Comparison of ENCODE assay signal across 24 cellular contexts in the genomic region with DNA sequence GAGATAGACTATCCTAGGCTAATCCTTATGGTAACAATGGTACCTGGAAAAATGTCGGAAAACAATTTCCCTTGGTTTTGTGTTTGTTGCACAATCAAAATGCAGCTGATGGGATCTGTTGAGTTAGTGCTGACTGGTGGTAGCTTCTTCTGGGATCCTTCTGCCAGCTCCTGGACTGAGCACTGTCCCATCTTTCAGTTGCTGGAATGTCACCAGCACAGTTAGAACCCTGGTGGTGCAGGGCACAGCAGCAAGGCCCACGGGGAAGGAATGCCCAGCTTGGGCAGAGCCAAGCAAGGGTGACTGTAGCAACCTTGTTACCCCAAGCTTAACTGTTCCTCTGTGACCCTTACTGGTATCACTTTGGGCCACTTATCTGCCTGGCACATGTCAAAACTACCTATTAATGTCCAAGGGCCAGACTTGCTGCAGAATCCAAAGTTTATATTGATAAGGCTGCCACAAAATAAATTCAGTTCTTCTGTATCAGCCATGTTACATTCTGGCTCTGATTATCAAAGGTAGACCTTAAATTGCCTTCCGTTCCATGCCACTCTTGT. TPM values are rescaled to one million over a fixed set of nuclear protein-coding genes. Genes with fewer than 3 reads are reported as not detected.
DNase-seq lines count a peak whose midpoint lies in the region; ATAC-seq, FAIRE-seq and TF ChIP-seq lines count a peak whose summit lies in the region.
"Had no signal": no experiment of that assay in that cellular context is flagged by ENCODE, and none has a peak within 500 bp of the region (broad histone marks: within the 10 kb centered on the region; RNA-seq: fewer than 3 reads in every experiment).

No MANE protein-coding gene starts in this region.

- no peak overlapping the region for H3K4me3 ChIP-seq in IMR-90 (ENCODE audit: insufficient read depth, low read depth, low read length)
- no peak overlapping the region for H3K4me3 ChIP-seq in HepG2 (replicated peaks in 1 of 3; ENCODE audit: insufficient read depth in 1 of 3, low read depth in 2 of 3, low read length in 3 of 3)
- H3K4me3 ChIP-seq in spleen = no peak overlapping the region
- H3K4me3 ChIP-seq: A549; BLaER1 treated with 17β-estradiol and CSF1 and Interleukin-3, amounts not matched to agents 10 nM and 100 nM had no signal

- H3K9me3 ChIP-seq in IMR-90 (ENCODE audit: control insufficient read depth, insufficient read depth, low read length) = no peaks in the 10 kb centered on the region
- H3K9me3 ChIP-seq in HepG2 (ENCODE audit: low read length) = no peaks in the 10 kb centered on the region
- no peaks in the 10 kb centered on the region for H3K9me3 ChIP-seq in spleen
- H3K9me3 ChIP-seq: A549; BE2C; BLaER1 treated with 17β-estradiol and CSF1 and Interleukin-3, amounts not matched to agents 10 nM and 100 nM had no signal

- no peak for FAIRE-seq in HepG2 (lab: Jason Lieb, UNC)
- FAIRE-seq: A549, GM12891, GM18507, H1 had no signal

- H2AFZ ChIP-seq in IMR-90 (replicated peaks; ENCODE audit: low read length, poor library complexity) = no peak overlapping the region
- no peak overlapping the region for H2AFZ ChIP-seq in HepG2 (ENCODE audit: low read length)

- H4K8ac ChIP-seq in IMR-90 (ENCODE audit: low read depth in 2 of 2, low read length in 2 of 2) = no peak overlapping the region

- H3K23ac ChIP-seq in IMR-90 (ENCODE audit: low read depth, low read length) = no peak overlapping the region

- no peaks in the 10 kb centered on the region for H3K79me2 ChIP-seq in HepG2 (ENCODE audit: insufficient read depth, low read length)

- H2AK9ac ChIP-seq in IMR-90 (replicated peaks; ENCODE audit: low read depth, low read length, poor library complexity) = no peak overlapping the region

- intact Hi-C loops in activated CD4-positive, alpha-beta memory T cell treated with anti-CD3 and anti-CD28 coated beads for 36 hours (cut with micrococcal nuclease) = no loop called here
- intact Hi-C loops in IMR-90 (cut with micrococcal nuclease) = no loop called here
- intact Hi-C loops in HepG2 (cut with micrococcal nuclease; ENCODE audit: unreplicated experiment) = no loop called here
- intact Hi-C loops in spleen (cut with DNase I; ENCODE audit: low total_unique reads) = no loop called here

- no peak overlapping the region for H3K14ac ChIP-seq in IMR-90 (replicated peaks; ENCODE audit: low read depth, low read length)

- DNase-seq in activated CD4-positive, alpha-beta memory T cell treated with anti-CD3 and anti-CD28 coated beads for 36 hours = no peak
- DNase-seq in activated CD4-positive, alpha-beta memory T cell treated with anti-CD3 and anti-CD28 coated beads, Interleukin-2, amount 10 ng/mL, durations not matched to agents 7 days and 5 days = no peak
- DNase-seq in IMR-90 (no peak), HepG2 (ENCODE audit: low spot score) (no peak), NCI-H446 treated with DMSO at 0.1 percent for 48 hours (lab: John Stamatoyannopoulos, UW) (no peak), spleen (no peak)
- DNase-seq: 8988T; ACHN; AML-193; BE2C; Calu3; CD4-positive, alpha-beta memory T cell; COR-L47; DMS53; DMS79 treated with DMSO at 0.1 percent for 48 hours; GF-D8; H7; HCEC 1CT had no signal

- H4K5ac ChIP-seq in IMR-90 (ENCODE audit: low read depth, low read length) = no peak overlapping the region

- H3K4me2 ChIP-seq in IMR-90 (ENCODE audit: low read depth, low read length) (no peak overlapping the region), HepG2 (ENCODE audit: low read depth, low read length) (no peak overlapping the region)
- H3K4me2 ChIP-seq: A549; BLaER1 treated with 17β-estradiol and CSF1 and Interleukin-3, amounts not matched to agents 10 nM and 100 nM had no signal

- no peaks in the 10 kb centered on the region for H3K9me3 Mint-ChIP-seq in activated CD4-positive, alpha-beta memory T cell treated with anti-CD3 and anti-CD28 coated beads for 36 hours
- no peaks in the 10 kb centered on the region for H3K9me3 Mint-ChIP-seq in activated CD4-positive, alpha-beta memory T cell treated with anti-CD3 and anti-CD28 coated beads, Interleukin-2, amount 10 ng/mL, durations not matched to agents 7 days and 5 days
- H3K9me3 Mint-ChIP-seq: CD4-positive, alpha-beta memory T cell had no signal

- ATAC-seq in IMR-90 (ENCODE audit: low read depth) (no peak), HepG2 (peak; percentile 51; the same call in 2 of the 3 replicates), HG02973 (IDR thresholded peaks at IDR 0.05; ENCODE audit: unreplicated experiment) (no peak)
- ATAC-seq: A549 had no signal

- POLR2A ChIA-PET in activated CD4-positive, alpha-beta memory T cell treated with anti-CD3 and anti-CD28 coated beads for 36 hours (lab: Charles Lee) = no interaction called here
- POLR2A ChIA-PET in activated CD4-positive, alpha-beta memory T cell treated with anti-CD3 and anti-CD28 coated beads, Interleukin-2, amount 10 ng/mL, durations not matched to agents 7 days and 5 days (lab: Charles Lee) = no interaction called here
- POLR2A ChIA-PET in IMR-90 (lab: Charles Lee; ENCODE audit: unreplicated experiment) = no interaction called here
- POLR2A ChIA-PET in HepG2 (lab: Yijun Ruan, JAX) = interaction anchor here (1.2 kb wide), 1 partner anchor 57 kb away, joined by 4 read pairs; no protein-coding TSS in a partner anchor

- no peak overlapping the region for H4K91ac ChIP-seq in IMR-90 (ENCODE audit: insufficient read depth, low read depth, low read length)

- TF ChIP-seq EP300 in HepG2 (IDR thresholded peaks at IDR 0.05; ENCODE audit: low read depth in 2 of 2, low read length in 2 of 2) (no peak), HepG2 (CRISPR knock-in tag; IDR thresholded peaks at IDR 0.05; ENCODE audit: borderline replicate concordance) (no peak)

- dilution Hi-C loops in IMR-90 (cut with HindIII; ENCODE audit: low sequenced_read_pairs, unreplicated experiment) = no loop called here

- BruUV-seq in IMR-90 (replicated peaks; lab: Mats Ljungman, UMichigan) = no TSS peak
- BruUV-seq in HepG2 (replicated peaks; lab: Mats Ljungman, UMichigan) = no TSS peak

- no peak overlapping the region for H2BK20ac ChIP-seq in IMR-90 (ENCODE audit: low read depth, low read length)

- H2BK15ac ChIP-seq in IMR-90 (ENCODE audit: low read depth, low read length) = no peak overlapping the region

- H3K4me1 ChIP-seq in IMR-90 (ENCODE audit: control insufficient read depth, insufficient read depth, low read length) (peaks cover 4% of the 10 kb centered on the region; the same call in 1 of the 2 replicates), HepG2 (ENCODE audit: insufficient read depth, low read length) (no peaks in the 10 kb centered on the region), spleen (no peaks in the 10 kb centered on the region)
- H3K4me1 ChIP-seq: A549, BE2C had no signal

- H4K20me1 ChIP-seq in IMR-90 (ENCODE audit: insufficient read depth, low read length) (no peaks in the 10 kb centered on the region), HepG2 (ENCODE audit: insufficient read depth, low read length) (no peaks in the 10 kb centered on the region)

- H3K27ac Mint-ChIP-seq in activated CD4-positive, alpha-beta memory T cell treated with anti-CD3 and anti-CD28 coated beads for 36 hours = peak overlapping the region; percentile 5
- H3K27ac Mint-ChIP-seq in activated CD4-positive, alpha-beta memory T cell treated with anti-CD3 and anti-CD28 coated beads, Interleukin-2, amount 10 ng/mL, durations not matched to agents 7 days and 5 days = no peak overlapping the region

- H3K27ac ChIP-seq in IMR-90 (ENCODE audit: insufficient read depth, low read length) (no peak overlapping the region), HepG2 (ENCODE audit: extremely low read length, insufficient read depth, low read length) (no peak overlapping the region), spleen (no peak overlapping the region)
- H3K27ac ChIP-seq: A549; BLaER1 treated with 17β-estradiol and CSF1 and Interleukin-3, amounts not matched to agents 10 nM and 100 nM had no signal

- no peak overlapping the region for H2BK5ac ChIP-seq in IMR-90 (ENCODE audit: low read depth, low read length, poor library complexity, severe bottlenecking)

- H3K56ac ChIP-seq in IMR-90 (ENCODE audit: extremely low read depth, insufficient read depth, low read length) = no peak overlapping the region

- CTCF ChIA-PET in activated CD4-positive, alpha-beta memory T cell treated with anti-CD3 and anti-CD28 coated beads for 36 hours (lab: Charles Lee) = no interaction called here
- CTCF ChIA-PET in activated CD4-positive, alpha-beta memory T cell treated with anti-CD3 and anti-CD28 coated beads, Interleukin-2, amount 10 ng/mL, durations not matched to agents 7 days and 5 days (lab: Charles Lee) = no interaction called here
- CTCF ChIA-PET in IMR-90 (lab: Yijun Ruan, JAX) (no interaction called here), HepG2 (lab: Yijun Ruan, JAX; ENCODE audit: low intra/inter-chr PET ratio, low total read pairs) (no interaction called here)

- H3K36me3 ChIP-seq in IMR-90 (ENCODE audit: control insufficient read depth, insufficient read depth, low read length) = peaks cover 9% of the 10 kb centered on the region
- H3K36me3 ChIP-seq in HepG2 (replicated peaks in 1 of 2; ENCODE audit: control insufficient read depth in 1 of 2, insufficient read depth in 2 of 2, low read length in 2 of 2) = peaks cover 3 to 33% of the 10 kb centered on the region in 2 experiments
- H3K36me3 ChIP-seq in spleen = peaks cover 0 to 45% (median 0%) of the 10 kb centered on the region in 6 donors
- H3K36me3 ChIP-seq: BE2C had no signal

- H3K79me1 ChIP-seq in IMR-90 (ENCODE audit: low read depth in 1 of 2, low read length in 2 of 2) = peaks cover 0 to 5% of the 10 kb centered on the region in 2 experiments; a peak in 2 of 4 replicates

- no peak overlapping the region for H3K4ac ChIP-seq in IMR-90 (ENCODE audit: low read depth, low read length)

- in situ Hi-C loops in IMR-90 (cut with MboI; ENCODE audit: low sequenced_read_pairs) = no loop called here
- in situ Hi-C loops in HepG2 (cut with HindIII; ENCODE audit: extremely low pct_ligation_motif_present, low pct_unique_long_range_greater_than_20kb) = no loop called here

- 57% methylated on average over 1 of the region's 3 CpGs; no CpG with 5 or more reads in 1 of the 2 experiments for WGBS in IMR-90 (ENCODE audit: extremely low coverage in 2 of 2, insufficient read length in 1 of 2), 2 experiments
- 100% methylated on average over 2 of the region's 3 CpGs for whole genome bisulfite sequencing in HepG2 (ENCODE audit: low lambda C conversion rate)
- 46 to 98% (median 89%) methylated on average over 2 to 3 of the region's 3 CpGs for WGBS in spleen, 5 donors

- H3K9ac ChIP-seq in IMR-90 (ENCODE audit: low read depth, low read length) (no peak overlapping the region), HepG2 (ENCODE audit: insufficient read depth, low read depth, low read length) (no peak overlapping the region)
- H3K9ac ChIP-seq: BLaER1 treated with 17β-estradiol and CSF1 and Interleukin-3, amounts not matched to agents 10 nM and 100 nM had no signal

- no peak for TF ChIP-seq CTCF in IMR-90 (conservative IDR thresholded peaks at IDR 0.05; ENCODE audit: low read depth, low read length)
- no peak for TF ChIP-seq CTCF in HepG2 (CRISPR knock-in tag; IDR thresholded peaks at IDR 0.05)
- no peak for TF ChIP-seq CTCF in spleen (IDR thresholded peaks at IDR 0.05 in 8 of 11, conservative IDR thresholded peaks at IDR 0.05 in 3 of 11)

- TF ChIP-seq RAD21 in IMR-90 (IDR thresholded peaks at IDR 0.05; ENCODE audit: low read length) = no peak
- TF ChIP-seq RAD21 in HepG2 (CRISPR knock-in tag; IDR thresholded peaks at IDR 0.05) = no peak

- H3K27me3 Mint-ChIP-seq in activated CD4-positive, alpha-beta memory T cell treated with anti-CD3 and anti-CD28 coated beads for 36 hours = no peaks in the 10 kb centered on the region
- no peaks in the 10 kb centered on the region for H3K27me3 Mint-ChIP-seq in activated CD4-positive, alpha-beta memory T cell treated with anti-CD3 and anti-CD28 coated beads, Interleukin-2, amount 10 ng/mL, durations not matched to agents 7 days and 5 days
- H3K27me3 Mint-ChIP-seq: CD4-positive, alpha-beta memory T cell had no signal

- TF ChIP-seq POLR2A in IMR-90 (IDR thresholded peaks at IDR 0.05; ENCODE audit: low read depth, low read length) (no peak), HepG2 (IDR thresholded peaks at IDR 0.05; ENCODE audit: insufficient read depth in 1 of 2, low read depth in 2 of 2, low read length in 2 of 2) (no peak), spleen (IDR thresholded peaks at IDR 0.05) (no peak)

- peaks cover 6% of the 10 kb centered on the region for H3K4me1 Mint-ChIP-seq in activated CD4-positive, alpha-beta memory T cell treated with anti-CD3 and anti-CD28 coated beads for 36 hours (ENCODE audit: low read depth)
- H3K4me1 Mint-ChIP-seq in activated CD4-positive, alpha-beta memory T cell treated with anti-CD3 and anti-CD28 coated beads, Interleukin-2, amount 10 ng/mL, durations not matched to agents 7 days and 5 days = peaks cover 8% of the 10 kb centered on the region
- H3K4me1 Mint-ChIP-seq: CD4-positive, alpha-beta memory T cell had no signal

- H3K4me3 Mint-ChIP-seq in activated CD4-positive, alpha-beta memory T cell treated with anti-CD3 and anti-CD28 coated beads for 36 hours = no peak overlapping the region
- H3K4me3 Mint-ChIP-seq in activated CD4-positive, alpha-beta memory T cell treated with anti-CD3 and anti-CD28 coated beads, Interleukin-2, amount 10 ng/mL, durations not matched to agents 7 days and 5 days = no peak overlapping the region
- H3K4me3 Mint-ChIP-seq: CD4-positive, alpha-beta memory T cell had no signal

- peaks cover 42% of the 10 kb centered on the region for H3K36me3 Mint-ChIP-seq in activated CD4-positive, alpha-beta memory T cell treated with anti-CD3 and anti-CD28 coated beads for 36 hours
- peaks cover 44% of the 10 kb centered on the region for H3K36me3 Mint-ChIP-seq in activated CD4-positive, alpha-beta memory T cell treated with anti-CD3 and anti-CD28 coated beads, Interleukin-2, amount 10 ng/mL, durations not matched to agents 7 days and 5 days (ENCODE audit: low read depth)

- H2BK120ac ChIP-seq in IMR-90 (ENCODE audit: low read depth, low read length) = no peak overlapping the region

- no peak overlapping the region for H3K18ac ChIP-seq in IMR-90 (ENCODE audit: low read depth, low read length)

- peaks cover 5% of the 10 kb centered on the region; the same call in 1 of the 2 replicates for H3K9me1 ChIP-seq in IMR-90 (ENCODE audit: insufficient read depth, low read length)

- no peaks in the 10 kb centered on the region for H3K27me3 ChIP-seq in IMR-90 (ENCODE audit: control insufficient read depth, insufficient read depth, low read length)
- H3K27me3 ChIP-seq in HepG2 (ENCODE audit: control insufficient read depth in 1 of 2, insufficient read depth in 2 of 2, low read length in 2 of 2) = no peaks in the 10 kb centered on the region
- H3K27me3 ChIP-seq in spleen (replicated peaks in 1 of 7) = no peaks in the 10 kb centered on the region
- H3K27me3 ChIP-seq: BE2C; BLaER1 treated with 17β-estradiol and CSF1 and Interleukin-3, amounts not matched to agents 10 nM and 100 nM had no signal

- no peak overlapping the region; the same call in 1 of the 2 replicates for H2AK5ac ChIP-seq in IMR-90 (ENCODE audit: low read depth, low read length)

RNA-seq across cellular contexts. Expression of a gene that starts 53.1 kb away (rescaled TPM):
- 100 to 1,000 TPM in 1 of 2 experiments, 10 to 100 TPM in 1; 95.2 to 100 TPM for total RNA-seq in activated CD4-positive, alpha-beta memory T cell treated with anti-CD3 and anti-CD28 coated beads for 36 hours
- 10 to 100 TPM; 34.2 to 37.5 TPM for total RNA-seq in activated CD4-positive, alpha-beta memory T cell treated with anti-CD3 and anti-CD28 coated beads, Interleukin-2, amount 10 ng/mL, durations not matched to agents 7 days and 5 days
- 9.3 and 12.2 TPM in 2 replicates for total RNA-seq in IMR-90 (2012; rRNA removed)
- polyA plus RNA-seq in IMR-90 (2012; rRNA removed) = 5.5 and 7.6 TPM in 2 replicates
- 1.4 and 1.5 TPM in 2 replicates for polyA plus RNA-seq in IMR-90 (2012; cell fraction: cytosol; rRNA removed)
- polyA plus RNA-seq in IMR-90 (2012; cell fraction: nucleus; rRNA removed; ENCODE audit: low replicate concordance) = 3.9 and 21.6 TPM in 2 replicates
- total RNA-seq in HepG2 (2016; rRNA removed; fragmentation: Illumina TruSeq; extraction: Trizol) = 64.2 and 91.1 TPM in 2 replicates
- total RNA-seq in HepG2 (2016; cell fraction: cytosol; rRNA removed; fragmentation: Illumina TruSeq; extraction: Trizol; ENCODE audit: low read depth) = 8.4 and 10.9 TPM in 2 replicates
- total RNA-seq in HepG2 (2016; cell fraction: insoluble cytoplasmic fraction; rRNA removed; fragmentation: Illumina TruSeq; extraction: Trizol) = 66.0 and 90.6 TPM in 2 replicates
- 16.0 and 19.5 TPM in 2 replicates for total RNA-seq in HepG2 (2016; cell fraction: membrane; rRNA removed; fragmentation: Illumina TruSeq; extraction: Trizol)
- 61.7 and 67.1 TPM in 2 replicates for total RNA-seq in HepG2 (2016; cell fraction: nucleus; rRNA removed; fragmentation: Illumina TruSeq; extraction: Trizol)
- polyA plus RNA-seq in HepG2 (2011; rRNA removed) = 265 and 274 TPM in 2 replicates
- polyA plus RNA-seq in HepG2 (2011; cell fraction: cytosol; rRNA removed) = 91.6 and 146 TPM in 2 replicates
- polyA plus RNA-seq in HepG2 (2011; cell fraction: nucleus; rRNA removed) = 267 and 310 TPM in 2 replicates
- polyA plus RNA-seq in HepG2 (2012) = 133 and 173 TPM in 2 replicates
- 4.9 and 5.5 TPM in 2 replicates for polyA plus RNA-seq in HepG2 (2016; cell fraction: cytosol; fragmentation: Illumina TruSeq; extraction: Trizol; ENCODE audit: low read depth)
- 71.8 and 74.5 TPM in 2 replicates for polyA plus RNA-seq in HepG2 (2016; cell fraction: insoluble cytoplasmic fraction; fragmentation: Illumina TruSeq; extraction: Trizol; ENCODE audit: low read depth)
- 8.3 and 9.0 TPM in 2 replicates for polyA plus RNA-seq in HepG2 (2016; cell fraction: membrane; fragmentation: Illumina TruSeq; extraction: Trizol; ENCODE audit: low read depth)
- 71.3 and 81.0 TPM in 2 replicates for polyA plus RNA-seq in HepG2 (2016; cell fraction: nucleus; fragmentation: Illumina TruSeq; extraction: Trizol; ENCODE audit: insufficient read depth, low read depth)
- 11.6 and 131 TPM in 2 replicates for polyA minus RNA-seq in HepG2 (2011; rRNA and poly(A)+ RNA removed; ENCODE audit: low replicate concordance)
- 129 and 164 TPM in 2 replicates for polyA minus RNA-seq in HepG2 (2011; cell fraction: cytosol; rRNA and poly(A)+ RNA removed)
- 724 and 744 TPM in 2 replicates for polyA minus RNA-seq in HepG2 (2011; cell fraction: nucleus; rRNA and poly(A)+ RNA removed)
- 10 to 100 TPM; 11.3 to 55.4 (median 22.2) TPM for total RNA-seq in spleen
- polyA plus RNA-seq in spleen = 1 to 10 TPM; 3.5 to 5.8 (median 5.0) TPM
